In genomic region chr4:167379433-167379832, GRCh38 we compare ENCODE assay signal across 21 cellular contexts.
DNase-seq lines count a peak whose midpoint lies in the region; ATAC-seq and TF ChIP-seq lines count a peak whose summit lies in the region.
"Had no signal": no experiment of that assay in that cellular context is flagged by ENCODE, and none has a peak within 500 bp of the region (broad histone marks: within the 10 kb centered on the region; RNA-seq: fewer than 3 reads in every experiment).

No MANE protein-coding gene starts in this region.

- no peaks in the 10 kb centered on the region for H3K4me1 Mint-ChIP-seq in activated T-cell treated with anti-CD3 and anti-CD28 coated beads, Interleukin-2, amount 50 U/mL, for 4 hours (ENCODE audit: low read depth)
- H3K4me1 Mint-ChIP-seq: B cell had no signal

- H3K4me3 ChIP-seq in LNCaP clone FGC (ENCODE audit: low read depth, low read length): no peak overlapping the region
- H3K4me3 ChIP-seq: A549; BLaER1 treated with 17β-estradiol and CSF1 and Interleukin-3, amounts not matched to agents 10 nM and 100 nM; GM12878 had no signal

- DNase-seq in LNCaP clone FGC (ENCODE audit: low read depth) (peak; percentile 76), NCI-H526 treated with DMSO at 0.1 percent for 48 hours (lab: John Stamatoyannopoulos, UW) (peak; percentile 93), T-helper 9 cell (no peak)
- no peak for DNase-seq in activated T-cell treated with anti-CD3 and anti-CD28 coated beads, Interleukin-2, amount 50 U/mL, for 4 hours
- DNase-seq: AML-193; CD4-positive, alpha-beta T cell; CD8-positive, alpha-beta T cell; DMS 273 treated with DMSO at 0.1 percent for 48 hours; DMS153; DMS53; DMS79; DND-41; EL; GDM1 had no signal

- no peaks in the 10 kb centered on the region for H3K27me3 Mint-ChIP-seq in activated T-cell treated with anti-CD3 and anti-CD28 coated beads, Interleukin-2, amount 50 U/mL, for 4 hours (ENCODE audit: low read depth)
- H3K27me3 Mint-ChIP-seq: B cell; CD4-positive, alpha-beta T cell had no signal

- no peak for TF ChIP-seq CTCF in LNCaP clone FGC (IDR thresholded peaks at IDR 0.05; ENCODE audit: control insufficient read depth, extremely low read depth, insufficient read depth)
- no peak for TF ChIP-seq CTCF in VCaP (conservative IDR thresholded peaks at IDR 0.05)

- no peaks in the 10 kb centered on the region for H3K9me3 Mint-ChIP-seq in activated T-cell treated with anti-CD3 and anti-CD28 coated beads, Interleukin-2, amount 50 U/mL, for 4 hours

- no peaks in the 10 kb centered on the region for H3K36me3 Mint-ChIP-seq in activated T-cell treated with anti-CD3 and anti-CD28 coated beads, Interleukin-2, amount 50 U/mL, for 4 hours (ENCODE audit: insufficient read depth)
- H3K36me3 Mint-ChIP-seq: CD8-positive, alpha-beta T cell had no signal

- no peak for ATAC-seq in activated T-cell treated with anti-CD3 and anti-CD28 coated beads, Interleukin-2, amount 50 U/mL, for 4 hours
- ATAC-seq: A549; CD8-positive, alpha-beta T cell; GM12878 had no signal

- H3K27ac ChIP-seq in VCaP: peak overlapping the region; percentile 27
- H3K27ac ChIP-seq: 22Rv1; A549; BLaER1 treated with 17β-estradiol and CSF1 and Interleukin-3, amounts not matched to agents 10 nM and 100 nM; C4-2B had no signal

- no peak overlapping the region for H3K4me3 Mint-ChIP-seq in activated T-cell treated with anti-CD3 and anti-CD28 coated beads, Interleukin-2, amount 50 U/mL, for 4 hours
- H3K4me3 Mint-ChIP-seq: B cell; CD4-positive, alpha-beta T cell; CD8-positive, alpha-beta T cell had no signal

Comparison
In these comparisons a context has a peak if more than half of its experiments do, and no peak if none do; other contexts are left out.
1. DNase-seq: peak in LNCaP clone FGC (single experiment) and NCI-H526 treated with DMSO at 0.1 percent for 48 hours (single experiment); none in T-helper 9 cell (single experiment) and activated T-cell treated with anti-CD3 and anti-CD28 coated beads, Interleukin-2, amount 50 U/mL, for 4 hours (single experiment).